Comparison of ENCODE assay signal across 9 cellular contexts in the genomic region with DNA sequence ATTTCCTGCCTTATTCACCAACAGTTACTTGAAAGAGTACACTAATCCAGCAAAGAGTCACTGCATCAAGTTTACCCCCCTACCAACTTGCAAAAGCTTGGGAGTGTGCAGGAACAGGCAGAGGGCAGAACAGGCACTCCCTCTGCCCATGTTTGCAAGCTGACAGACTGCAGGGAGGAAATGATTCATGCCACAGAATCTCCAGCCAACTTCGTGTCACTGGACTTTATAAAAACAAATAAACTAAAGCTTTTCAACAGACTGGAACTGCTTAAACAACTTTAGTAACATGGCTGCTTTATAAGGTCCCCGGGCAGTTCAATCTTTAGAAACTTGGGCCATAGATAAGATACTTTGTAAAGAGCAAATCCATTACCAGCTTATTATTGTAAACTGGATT.
A peak's percentile ranks its signal among the peaks of the same experiment; 100 is the strongest.
DNase-seq lines count a peak whose midpoint lies in the region; ATAC-seq and TF ChIP-seq lines count a peak whose summit lies in the region.
"Had no signal": no experiment of that assay in that cellular context is flagged by ENCODE, and none has a peak within 500 bp of the region (broad histone marks: within the 10 kb centered on the region; RNA-seq: fewer than 3 reads in every experiment).

No MANE protein-coding gene starts in this region.

- H3K36me3 ChIP-seq in Caco-2 (ENCODE audit: control insufficient read depth, insufficient read depth, low read length) = no peaks in the 10 kb centered on the region; the same call in 1 of the 2 replicates
- H3K36me3 ChIP-seq in fibroblast of lung (ENCODE audit: control insufficient read depth, insufficient read depth, low read length) = no peaks in the 10 kb centered on the region

- ATAC-seq in omental fat pad (ENCODE audit: low FRiP score) (peak; percentile 96), GM19324 (IDR thresholded peaks at IDR 0.05; ENCODE audit: low FRiP score, unreplicated experiment) (no peak), HG03139 (IDR thresholded peaks at IDR 0.05; ENCODE audit: unreplicated experiment) (no peak)

- POLR2A ChIA-PET in Caco-2 (lab: Charles Lee) = no interaction called here

- no peaks in the 10 kb centered on the region for H3K9me3 ChIP-seq in Caco-2
- H3K9me3 ChIP-seq in fibroblast of lung (ENCODE audit: control insufficient read depth, insufficient read depth, low read depth, low read length) = no peaks in the 10 kb centered on the region

- H3K4me1 ChIP-seq in Caco-2 (peaks cover 48% of the 10 kb centered on the region), fibroblast of lung (ENCODE audit: control insufficient read depth, extremely low read depth, insufficient read depth, low read length) (no peaks in the 10 kb centered on the region)

- no peak for TF ChIP-seq CTCF in Caco-2 (IDR thresholded peaks at IDR 0.05; ENCODE audit: insufficient read depth in 1 of 2, low read depth in 1 of 2, low read length in 1 of 2, severe bottlenecking in 1 of 2, unreplicated experiment in 1 of 2)
- no peak for TF ChIP-seq CTCF in fibroblast of lung (conservative IDR thresholded peaks at IDR 0.05 in 1 of 2, IDR thresholded peaks at IDR 0.05 in 1 of 2; ENCODE audit: low read depth in 1 of 2, low read length in 2 of 2)
- no peak for TF ChIP-seq CTCF in omental fat pad (IDR thresholded peaks at IDR 0.05)

- CTCF ChIA-PET in Caco-2 (lab: Charles Lee) = no interaction called here

- H3K27ac ChIP-seq in fibroblast of lung (ENCODE audit: insufficient read depth, low read length) = no peak overlapping the region

- H3K79me2 ChIP-seq in fibroblast of lung (ENCODE audit: control insufficient read depth, insufficient read depth, low read length) = no peaks in the 10 kb centered on the region

- H3K9me3 Mint-ChIP-seq in Caco-2 (ENCODE audit: unreplicated experiment) = no peaks in the 10 kb centered on the region
- H3K9me3 Mint-ChIP-seq: activated B cell treated with CpG ODN at 0.5 μM for 24 hours had no signal

- H3K9ac ChIP-seq in fibroblast of lung (ENCODE audit: insufficient read depth, low read length) = no peak overlapping the region

- no peak overlapping the region for H3K4me3 Mint-ChIP-seq in Caco-2 (ENCODE audit: unreplicated experiment)
- H3K4me3 Mint-ChIP-seq: activated B cell treated with CpG ODN at 0.5 μM for 24 hours had no signal

- DNase-seq in Caco-2 = peak; percentile 15 to 44
- peak; percentile 70 for DNase-seq in RKO (ENCODE audit: low spot score)
- peak; percentile 85 to 89 for DNase-seq in fibroblast of lung (ENCODE audit: low read depth in 2 of 2)
- no peak for DNase-seq in omental fat pad (ENCODE audit: low spot score)
- DNase-seq in SHP77 (lab: John Stamatoyannopoulos, UW) = no peak
- DNase-seq in OCI-M2 (lab: John Stamatoyannopoulos, UW; ENCODE audit: unreplicated experiment) = no peak
- DNase-seq: activated B cell treated with CpG ODN at 0.5 μM for 24 hours had no signal

- peaks cover 20% of the 10 kb centered on the region for H3K4me1 Mint-ChIP-seq in Caco-2 (ENCODE audit: low read depth, unreplicated experiment)
- H3K4me1 Mint-ChIP-seq: activated B cell treated with CpG ODN at 0.5 μM for 24 hours had no signal

- H3K27ac Mint-ChIP-seq in Caco-2 (ENCODE audit: unreplicated experiment) = no peak overlapping the region
- H3K27ac Mint-ChIP-seq: activated B cell treated with CpG ODN at 0.5 μM for 24 hours had no signal

- H3K36me3 Mint-ChIP-seq in Caco-2 (ENCODE audit: insufficient read depth, unreplicated experiment) = no peaks in the 10 kb centered on the region

- H3K4me2 ChIP-seq in fibroblast of lung (ENCODE audit: extremely low read depth, insufficient read depth, low read length) = peak overlapping the region; percentile 16

- H3K27me3 ChIP-seq in Caco-2 (replicated peaks; ENCODE audit: control insufficient read depth, insufficient read depth, low read length) (no peaks in the 10 kb centered on the region), fibroblast of lung (ENCODE audit: control insufficient read depth, insufficient read depth, low read length) (no peaks in the 10 kb centered on the region)

- no TSS peak for BruUV-seq in Caco-2 (replicated peaks; lab: Mats Ljungman, UMichigan)

- H3K4me3 ChIP-seq in Caco-2 (ENCODE audit: low read depth, low read length) (no peak overlapping the region), fibroblast of lung (replicated peaks in 1 of 4; ENCODE audit: control extremely low read depth in 1 of 4, insufficient read depth in 1 of 4, low read depth in 3 of 4, low read length in 4 of 4) (no peak overlapping the region)

- no peak overlapping the region for H2AFZ ChIP-seq in fibroblast of lung (ENCODE audit: low read length)

- intact Hi-C loops in Caco-2 (cut with micrococcal nuclease; ENCODE audit: unreplicated experiment) = loop anchor here (10.0 kb wide), 1 partner anchor 280 kb away; no protein-coding TSS in a partner anchor

- H4K20me1 ChIP-seq in fibroblast of lung (ENCODE audit: control insufficient read depth, extremely low read depth, insufficient read depth, low read length) = no peaks in the 10 kb centered on the region

- H3K27me3 Mint-ChIP-seq in Caco-2 (ENCODE audit: insufficient read depth, unreplicated experiment) = no peaks in the 10 kb centered on the region
- H3K27me3 Mint-ChIP-seq: activated B cell treated with CpG ODN at 0.5 μM for 24 hours had no signal

Comparison
In these comparisons a context has a peak if more than half of its experiments do, and no peak if none do; other contexts are left out.
1. DNase-seq: peak in Caco-2 (2 of 2), RKO (single experiment) and fibroblast of lung (2 of 2); none in omental fat pad (single experiment), SHP77 (0 of 2) and OCI-M2 (single experiment).